21 cellular contexts compared by ENCODE assay signal in the genomic region with DNA sequence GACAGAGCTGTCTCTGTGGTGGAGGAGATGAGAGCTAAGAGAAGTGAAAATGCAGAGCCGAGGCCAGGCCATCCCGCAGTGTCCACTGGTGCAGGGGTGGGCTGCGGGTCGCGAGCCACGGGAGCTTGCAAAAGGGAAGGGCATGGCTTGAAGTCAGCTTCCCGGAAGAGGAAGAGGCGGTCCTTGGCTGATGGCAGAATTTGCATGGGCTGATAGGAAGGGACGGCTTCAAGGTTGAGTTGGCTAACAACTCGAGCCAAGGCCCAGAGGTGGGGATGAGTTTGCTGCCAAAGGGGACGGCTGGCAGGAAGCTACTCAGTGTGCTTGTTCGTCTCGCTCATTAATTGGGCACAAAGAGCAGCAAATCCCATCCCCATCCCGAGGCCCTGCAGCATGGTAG.
A peak's percentile ranks its signal among the peaks of the same experiment; 100 is the strongest.
DNase-seq lines count a peak whose midpoint lies in the region; ATAC-seq, FAIRE-seq and TF ChIP-seq lines count a peak whose summit lies in the region.
"Had no signal": no experiment of that assay in that cellular context is flagged by ENCODE, and none has a peak within 500 bp of the region (broad histone marks: within the 10 kb centered on the region; RNA-seq: fewer than 3 reads in every experiment).

No MANE protein-coding gene starts in this region.

- no peak for ATAC-seq in activated T-helper 17 cell treated with anti-CD3 and anti-CD28 coated beads, Interleukin-2, amount 50 U/mL, for 72 hours (replicated peaks)
- ATAC-seq in activated T-cell treated with anti-CD3 and anti-CD28 coated beads, Interleukin-2, amount 50 U/mL, for 4 hours = no peak

- POLR2A ChIA-PET in endothelial cell of umbilical vein (lab: Charles Lee) = no interaction called here

- no peaks in the 10 kb centered on the region for H3K9me3 Mint-ChIP-seq in activated T-helper 17 cell treated with anti-CD3 and anti-CD28 coated beads, Interleukin-2, amount 50 U/mL, for 72 hours
- no peaks in the 10 kb centered on the region for H3K9me3 Mint-ChIP-seq in activated T-cell treated with anti-CD3 and anti-CD28 coated beads, Interleukin-2, amount 50 U/mL, for 4 hours
- H3K9me3 Mint-ChIP-seq: CD4-positive, alpha-beta T cell; HFFc6 had no signal

- dilution Hi-C loops in endothelial cell of umbilical vein (cut with MboI; ENCODE audit: extremely low pct_ligation_motif_present, low sequenced_read_pairs) = no loop called here

- H3K4me1 Mint-ChIP-seq in activated T-helper 17 cell treated with anti-CD3 and anti-CD28 coated beads, Interleukin-2, amount 50 U/mL, for 72 hours = no peaks in the 10 kb centered on the region
- H3K4me1 Mint-ChIP-seq in activated T-cell treated with anti-CD3 and anti-CD28 coated beads, Interleukin-2, amount 50 U/mL, for 4 hours (ENCODE audit: low read depth) = no peaks in the 10 kb centered on the region
- H3K4me1 Mint-ChIP-seq: B cell had no signal

- H3K9ac ChIP-seq in BLaER1 treated with 17β-estradiol and CSF1 and Interleukin-3, amounts not matched to agents 10 nM and 100 nM = no peak overlapping the region
- H3K9ac ChIP-seq in endothelial cell of umbilical vein (replicated peaks; ENCODE audit: extremely low read depth, insufficient read depth, low read length) (no peak overlapping the region), subcutaneous abdominal adipose tissue (ENCODE audit: low read length in 5 of 5) (no peak overlapping the region)

- H3K9me1 ChIP-seq in endothelial cell of umbilical vein (replicated peaks; ENCODE audit: control insufficient read depth, extremely low read depth, insufficient read depth, low read length) = no peaks in the 10 kb centered on the region

- no peaks in the 10 kb centered on the region for H4K20me1 ChIP-seq in BLaER1 treated with 17β-estradiol and CSF1 and Interleukin-3, amounts not matched to agents 10 nM and 100 nM
- no peaks in the 10 kb centered on the region for H4K20me1 ChIP-seq in endothelial cell of umbilical vein (replicated peaks; ENCODE audit: control insufficient read depth, extremely low read depth, insufficient read depth, low read length)

- no peak overlapping the region for H3K4me3 ChIP-seq in BLaER1 treated with 17β-estradiol and CSF1 and Interleukin-3, amounts not matched to agents 10 nM and 100 nM
- H3K4me3 ChIP-seq in endothelial cell of umbilical vein (replicated peaks in 1 of 3; ENCODE audit: insufficient read depth in 1 of 3, low read depth in 1 of 3, low read length in 3 of 3) = no peak overlapping the region
- H3K4me3 ChIP-seq in subcutaneous abdominal adipose tissue (ENCODE audit: low read depth in 1 of 5, low read length in 5 of 5) = peak overlapping the region in 4 of 5 donors; percentile 18 to 29 (median 22)

- CTCF ChIA-PET in endothelial cell of umbilical vein (lab: Charles Lee) = interaction anchor here (1.2 kb wide), 1 partner anchor 53 kb away, joined by 3 read pairs; no protein-coding TSS in a partner anchor

- intact Hi-C loops in endothelial cell of umbilical vein (cut with micrococcal nuclease) = no loop called here

- DNase-seq in MV-4-11 (lab: John Stamatoyannopoulos, UW) (peak; percentile 11), endothelial cell of umbilical vein (ENCODE audit: low read depth, low spot score) (no peak), NCI-H526 treated with DMSO at 0.1 percent for 48 hours (lab: John Stamatoyannopoulos, UW) (no peak), NCI-H2107 (lab: John Stamatoyannopoulos, UW) (no peak)
- no peak for DNase-seq in activated T-cell treated with anti-CD3 and anti-CD28 coated beads, Interleukin-2, amount 50 U/mL, for 4 hours
- DNase-seq: Caco-2; CD4-positive, alpha-beta T cell; HCEC 1CT; HFFc6; IMR-90 had no signal

- H3K4me3 Mint-ChIP-seq in activated T-helper 17 cell treated with anti-CD3 and anti-CD28 coated beads, Interleukin-2, amount 50 U/mL, for 72 hours = no peak overlapping the region
- H3K4me3 Mint-ChIP-seq in activated T-cell treated with anti-CD3 and anti-CD28 coated beads, Interleukin-2, amount 50 U/mL, for 4 hours = no peak overlapping the region
- H3K4me3 Mint-ChIP-seq: B cell; CD4-positive, alpha-beta T cell; HFFc6 had no signal

- no TSS peak for BruUV-seq in endothelial cell of umbilical vein (replicated peaks; lab: Mats Ljungman, UMichigan)

- no peaks in the 10 kb centered on the region for H3K36me3 ChIP-seq in BLaER1 treated with 17β-estradiol and CSF1 and Interleukin-3, amounts not matched to agents 10 nM and 100 nM
- H3K36me3 ChIP-seq in endothelial cell of umbilical vein (ENCODE audit: control insufficient read depth in 2 of 2, extremely low read depth in 1 of 2, insufficient read depth in 2 of 2, low read length in 2 of 2) (no peaks in the 10 kb centered on the region), subcutaneous abdominal adipose tissue (ENCODE audit: control insufficient read depth in 5 of 5, insufficient read depth in 5 of 5, low read length in 5 of 5) (no peaks in the 10 kb centered on the region)

- no peaks in the 10 kb centered on the region for H3K79me2 ChIP-seq in endothelial cell of umbilical vein (ENCODE audit: control insufficient read depth, insufficient read depth, low read length)

- no peak for FAIRE-seq in endothelial cell of umbilical vein (lab: Jason Lieb, UNC)
- FAIRE-seq: D721Med, G401.6, GM12891, GM19239, H1, HTR-8/SVneo had no signal

- peak overlapping the region; percentile 23 for H2AFZ ChIP-seq in endothelial cell of umbilical vein (ENCODE audit: low read depth, low read length)

- no peak overlapping the region for H3K27ac Mint-ChIP-seq in activated T-helper 17 cell treated with anti-CD3 and anti-CD28 coated beads, Interleukin-2, amount 50 U/mL, for 72 hours
- H3K27ac Mint-ChIP-seq: B cell; CD4-positive, alpha-beta T cell; HFFc6 had no signal

- no peaks in the 10 kb centered on the region for H3K9me3 ChIP-seq in BLaER1 treated with 17β-estradiol and CSF1 and Interleukin-3, amounts not matched to agents 10 nM and 100 nM (replicated peaks in 1 of 11)
- H3K9me3 ChIP-seq in endothelial cell of umbilical vein (replicated peaks; ENCODE audit: control insufficient read depth, insufficient read depth, low read length) = no peaks in the 10 kb centered on the region
- no peaks in the 10 kb centered on the region for H3K9me3 ChIP-seq in subcutaneous abdominal adipose tissue (ENCODE audit: control insufficient read depth in 5 of 5, low read length in 5 of 5)
- H3K9me3 ChIP-seq: Caco-2 had no signal

- no peak for TF ChIP-seq CTCF in endothelial cell of umbilical vein (IDR thresholded peaks at IDR 0.05; ENCODE audit: extremely low read depth in 1 of 2, insufficient read depth in 1 of 2, low read depth in 1 of 2, low read length in 2 of 2)

- no peaks in the 10 kb centered on the region for H3K36me3 Mint-ChIP-seq in activated T-helper 17 cell treated with anti-CD3 and anti-CD28 coated beads, Interleukin-2, amount 50 U/mL, for 72 hours (ENCODE audit: low read depth)
- H3K36me3 Mint-ChIP-seq in activated T-cell treated with anti-CD3 and anti-CD28 coated beads, Interleukin-2, amount 50 U/mL, for 4 hours (ENCODE audit: insufficient read depth) = no peaks in the 10 kb centered on the region

- no peaks in the 10 kb centered on the region for H3K27me3 ChIP-seq in BLaER1 treated with 17β-estradiol and CSF1 and Interleukin-3, amounts not matched to agents 10 nM and 100 nM
- H3K27me3 ChIP-seq in endothelial cell of umbilical vein (ENCODE audit: control insufficient read depth in 2 of 2, insufficient read depth in 2 of 2, low read length in 2 of 2) (no peaks in the 10 kb centered on the region), subcutaneous abdominal adipose tissue (ENCODE audit: control insufficient read depth in 5 of 5, insufficient read depth in 4 of 5, low read length in 5 of 5) (no peaks in the 10 kb centered on the region)

- H3K4me1 ChIP-seq in BLaER1 treated with 17β-estradiol and CSF1 and Interleukin-3, amounts not matched to agents 10 nM and 100 nM = peaks cover 24 to 56% (median 40%) of the 10 kb centered on the region in 10 experiments
- H3K4me1 ChIP-seq in endothelial cell of umbilical vein (ENCODE audit: control insufficient read depth, extremely low read depth, insufficient read depth, low read length) (no peaks in the 10 kb centered on the region), subcutaneous abdominal adipose tissue (ENCODE audit: control insufficient read depth in 5 of 5, insufficient read depth in 5 of 5, low read length in 5 of 5) (peaks cover 0 to 11% (median 0%) of the 10 kb centered on the region in 5 donors)
- H3K4me1 ChIP-seq: Caco-2 had no signal

- no peaks in the 10 kb centered on the region for H3K27me3 Mint-ChIP-seq in activated T-helper 17 cell treated with anti-CD3 and anti-CD28 coated beads, Interleukin-2, amount 50 U/mL, for 72 hours
- H3K27me3 Mint-ChIP-seq in activated T-cell treated with anti-CD3 and anti-CD28 coated beads, Interleukin-2, amount 50 U/mL, for 4 hours (ENCODE audit: low read depth) = no peaks in the 10 kb centered on the region
- H3K27me3 Mint-ChIP-seq: B cell; CD4-positive, alpha-beta T cell had no signal

- no peak overlapping the region for H3K27ac ChIP-seq in BLaER1 treated with 17β-estradiol and CSF1 and Interleukin-3, amounts not matched to agents 10 nM and 100 nM
- H3K27ac ChIP-seq in endothelial cell of umbilical vein (ENCODE audit: insufficient read depth, low read depth, low read length) = no peak overlapping the region
- H3K27ac ChIP-seq in subcutaneous abdominal adipose tissue (ENCODE audit: low read depth, low read length) = no peak overlapping the region
- H3K27ac ChIP-seq: C4-2B had no signal

- peak overlapping the region; percentile 25 to 63 (median 43); a peak in 19 of 22 replicates for H3K4me2 ChIP-seq in BLaER1 treated with 17β-estradiol and CSF1 and Interleukin-3, amounts not matched to agents 10 nM and 100 nM
- H3K4me2 ChIP-seq in endothelial cell of umbilical vein (ENCODE audit: insufficient read depth, low read length) = no peak overlapping the region

- no peak for TF ChIP-seq POLR2A in endothelial cell of umbilical vein (IDR thresholded peaks at IDR 0.05; ENCODE audit: low read depth, low read length)

TF ChIP-seq in endothelial cell of umbilical vein, 7 proteins besides CTCF, POLR2A, EP300 and RAD21:
- TF ChIP-seq GATA2 (IDR thresholded peaks at IDR 0.05; ENCODE audit: insufficient read depth, insufficient read length, low read depth, low read length) (no peak), POLR2AphosphoS5 (IDR thresholded peaks at IDR 0.05; ENCODE audit: insufficient read depth, low read depth, low read length) (no peak), EZH2 (IDR thresholded peaks at IDR 0.05; ENCODE audit: borderline replicate concordance, low read depth, low read length, severe bottlenecking) (no peak), JUN (IDR thresholded peaks at IDR 0.05; ENCODE audit: borderline replicate concordance, insufficient read depth, insufficient read length, low read depth) (no peak), FOS (IDR thresholded peaks at IDR 0.05; ENCODE audit: borderline replicate concordance, insufficient read depth, low read length) (no peak), MYC (IDR thresholded peaks at IDR 0.05; ENCODE audit: low read depth, low read length) (no peak)
- TF ChIP-seq, protein P1, sequence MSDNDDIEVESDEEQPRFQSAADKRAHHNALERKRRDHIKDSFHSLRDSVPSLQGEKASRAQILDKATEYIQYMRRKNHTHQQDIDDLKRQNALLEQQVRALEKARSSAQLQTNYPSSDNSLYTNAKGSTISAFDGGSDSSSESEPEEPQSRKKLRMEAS (IDR thresholded peaks at IDR 0.05; ENCODE audit: insufficient read depth, insufficient read length) = no peak

Comparison
In these comparisons a context has a peak if more than half of its experiments do, and no peak if none do; other contexts are left out.
1. H3K4me3 ChIP-seq: peak in subcutaneous abdominal adipose tissue (4 of 5); none in BLaER1 treated with 17β-estradiol and CSF1 and Interleukin-3, amounts not matched to agents 10 nM and 100 nM (0 of 10) and endothelial cell of umbilical vein (0 of 3).